10 cellular contexts compared by ENCODE assay signal in genomic region chr16:17205279-17206139, GRCh38.
DNase-seq lines count a peak whose midpoint lies in the region; ATAC-seq and TF ChIP-seq lines count a peak whose summit lies in the region.
"Had no signal": no experiment of that assay in that cellular context is flagged by ENCODE, and none has a peak within 500 bp of the region (broad histone marks: within the 10 kb centered on the region; RNA-seq: fewer than 3 reads in every experiment).

No MANE protein-coding gene starts in this region.

- no peaks in the 10 kb centered on the region for H3K4me1 ChIP-seq in Caco-2

- H3K4me3 Mint-ChIP-seq in Caco-2 (ENCODE audit: unreplicated experiment), result no peak overlapping the region

- H3K9me3 Mint-ChIP-seq in Caco-2 (ENCODE audit: unreplicated experiment), result no peaks in the 10 kb centered on the region

- CTCF ChIA-PET in AG04450 (lab: Charles Lee) (interaction anchor here (0.9 to 2.9 kb wide), 4 partner anchors 11 to 373 kb away, joined by 3 to 17 read pairs (median 5); no protein-coding TSS in a partner anchor), Caco-2 (lab: Charles Lee) (no interaction called here)

- no TSS peak for BruUV-seq in Caco-2 (replicated peaks; lab: Mats Ljungman, UMichigan)

- H3K27me3 ChIP-seq in AG04450 (ENCODE audit: control insufficient read depth, insufficient read depth, low read length) (no peaks in the 10 kb centered on the region), Caco-2 (replicated peaks; ENCODE audit: control insufficient read depth, insufficient read depth, low read length) (no peaks in the 10 kb centered on the region)
- H3K27me3 ChIP-seq: ovary had no signal

- TF ChIP-seq CTCF in AG04450 (IDR thresholded peaks at IDR 0.05; ENCODE audit: low read depth, low read length) (no peak), VCaP (conservative IDR thresholded peaks at IDR 0.05) (no peak), Caco-2 (IDR thresholded peaks at IDR 0.05; ENCODE audit: insufficient read depth in 1 of 2, low read depth in 1 of 2, low read length in 1 of 2, severe bottlenecking in 1 of 2, unreplicated experiment in 1 of 2) (no peak), omental fat pad (IDR thresholded peaks at IDR 0.05) (no peak)

- H3K36me3 Mint-ChIP-seq in Caco-2 (ENCODE audit: insufficient read depth, unreplicated experiment), result peaks cover 6% of the 10 kb centered on the region

- no peaks in the 10 kb centered on the region for H3K4me1 Mint-ChIP-seq in Caco-2 (ENCODE audit: low read depth, unreplicated experiment)

- DNase-seq in AG04450 (ENCODE audit: low read depth, low spot score) (peak; percentile 80), G401 (ENCODE audit: low spot score) (peak; percentile 7), iPS DF 19.7 (ENCODE audit: low read depth, low spot score) (peak; percentile 60), Caco-2 (no peak), omental fat pad (ENCODE audit: low spot score) (no peak)
- DNase-seq: NCI-H526 treated with DMSO at 0.1 percent for 48 hours, ovary had no signal

- no peak overlapping the region for H3K4me3 ChIP-seq in AG04450 (ENCODE audit: low read depth, low read length)
- no peak overlapping the region for H3K4me3 ChIP-seq in Caco-2 (ENCODE audit: low read depth, low read length)
- H3K4me3 ChIP-seq: ovary had no signal

- in situ Hi-C loops in G401 (cut with HindIII; ENCODE audit: low sequenced_read_pairs), result no loop called here

- no peak overlapping the region for H3K27ac Mint-ChIP-seq in Caco-2 (ENCODE audit: unreplicated experiment)

- H3K27me3 Mint-ChIP-seq in Caco-2 (ENCODE audit: insufficient read depth, unreplicated experiment), result no peaks in the 10 kb centered on the region

- ATAC-seq in omental fat pad (ENCODE audit: low FRiP score) (no peak), GM21447 (IDR thresholded peaks at IDR 0.05; ENCODE audit: unreplicated experiment) (no peak), GM21367 (IDR thresholded peaks at IDR 0.05; ENCODE audit: unreplicated experiment) (no peak)

- H3K27ac ChIP-seq in AG04450 (ENCODE audit: low read depth, low read length), result peak overlapping the region; percentile 23
- peak overlapping the region; percentile 92 for H3K27ac ChIP-seq in VCaP
- H3K27ac ChIP-seq: ovary had no signal

- POLR2A ChIA-PET in AG04450 (lab: Yijun Ruan, JAX), result interaction anchor here (0.6 to 0.8 kb wide), 3 partner anchors 9 to 313 kb away, joined by 3 to 4 read pairs (median 3); no protein-coding TSS in a partner anchor
- POLR2A ChIA-PET in Caco-2 (lab: Charles Lee), result no interaction called here

- intact Hi-C loops in Caco-2 (cut with micrococcal nuclease; ENCODE audit: unreplicated experiment), result no loop called here

- no peaks in the 10 kb centered on the region for H3K9me3 ChIP-seq in AG04450 (ENCODE audit: control insufficient read depth, insufficient read depth, low read length)
- H3K9me3 ChIP-seq in Caco-2, result no peaks in the 10 kb centered on the region
- H3K9me3 ChIP-seq: ovary had no signal

- no peaks in the 10 kb centered on the region for H3K36me3 ChIP-seq in Caco-2 (ENCODE audit: control insufficient read depth, insufficient read depth, low read length)
- H3K36me3 ChIP-seq: ovary had no signal

Comparison
In these comparisons a context has a peak if more than half of its experiments do, and no peak if none do; other contexts are left out.
1. DNase-seq: peak in AG04450 (single experiment), G401 (single experiment) and iPS DF 19.7 (single experiment); none in Caco-2 (0 of 2) and omental fat pad (single experiment).